ENCODE assay signal across 11 cellular contexts in the genomic region with DNA sequence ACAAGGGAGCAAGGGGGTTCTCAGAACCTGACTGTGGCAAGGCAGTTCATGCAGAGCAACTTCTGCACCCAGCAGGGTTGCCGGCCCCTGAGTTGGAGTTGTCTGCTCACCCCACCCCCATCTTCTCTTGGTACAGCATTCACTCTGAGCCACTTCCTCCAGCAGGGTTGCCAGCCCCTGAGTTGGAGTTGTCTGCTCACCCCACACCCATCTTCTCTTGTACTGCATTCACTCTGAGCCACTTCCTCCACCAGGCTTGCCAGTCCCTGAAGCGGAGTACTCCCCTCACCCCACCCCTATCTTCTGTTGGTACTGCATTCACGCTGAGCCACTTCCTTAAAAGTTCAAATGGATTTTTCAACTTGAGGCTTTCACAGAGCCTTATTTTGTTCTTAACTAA.
DNase-seq lines count a peak whose midpoint lies in the region; ATAC-seq and TF ChIP-seq lines count a peak whose summit lies in the region.
"Had no signal": no experiment of that assay in that cellular context is flagged by ENCODE, and none has a peak within 500 bp of the region (broad histone marks: within the 10 kb centered on the region; RNA-seq: fewer than 3 reads in every experiment).

No MANE protein-coding gene starts in this region.

- no peak overlapping the region for H3K27ac Mint-ChIP-seq in WTC11
- no peak overlapping the region for H3K27ac Mint-ChIP-seq in chondrocyte (ENCODE audit: unreplicated experiment)

- CTCF ChIA-PET in WTC11 (lab: Charles Lee): interaction anchor here (0.6 kb wide), 1 partner anchor 29 kb away, joined by 3 read pairs; no protein-coding TSS in a partner anchor

- H3K36me3 Mint-ChIP-seq in WTC11: no peaks in the 10 kb centered on the region
- no peaks in the 10 kb centered on the region for H3K36me3 Mint-ChIP-seq in chondrocyte (ENCODE audit: low read depth)

- no peak overlapping the region for H3K4me3 Mint-ChIP-seq in WTC11
- H3K4me3 Mint-ChIP-seq in chondrocyte (ENCODE audit: unreplicated experiment): no peak overlapping the region

- POLR2A ChIA-PET in WTC11 (lab: Charles Lee): no interaction called here

- TF ChIP-seq CTCF in WTC11 (IDR thresholded peaks at IDR 0.05) (no peak), chondrocyte (IDR thresholded peaks at IDR 0.05) (no peak)

- H3K27me3 Mint-ChIP-seq in WTC11 (ENCODE audit: low read depth): no peaks in the 10 kb centered on the region
- peaks cover 36% of the 10 kb centered on the region for H3K27me3 Mint-ChIP-seq in chondrocyte (ENCODE audit: low read depth)

- peaks cover 24% of the 10 kb centered on the region for H3K4me1 Mint-ChIP-seq in WTC11
- peaks cover 4% of the 10 kb centered on the region for H3K4me1 Mint-ChIP-seq in chondrocyte (ENCODE audit: low read depth)

- DNase-seq in Ammon's horn (ENCODE audit: low spot score): peak; percentile 81
- peak; percentile 93 for DNase-seq in GDM1 (lab: John Stamatoyannopoulos, UW)
- no peak for DNase-seq in WTC11 (ENCODE audit: low spot score)
- DNase-seq in hippocampal formation (lab: John Stamatoyannopoulos, UW): peak; percentile 5 to 46
- DNase-seq in mesenteric fat pad (ENCODE audit: low spot score): no peak
- DNase-seq in dedifferentiated amniotic fluid mesenchymal stem cell (ENCODE audit: extremely low spot score): no peak
- DNase-seq in chondrocyte (ENCODE audit: low spot score): no peak
- DNase-seq: Calu3, islet precursor cell, NCI-H526 treated with DMSO at 0.1 percent for 48 hours had no signal

- H3K9me3 Mint-ChIP-seq in WTC11 (no peaks in the 10 kb centered on the region), chondrocyte (ENCODE audit: low read depth) (no peaks in the 10 kb centered on the region)

- ATAC-seq in WTC11: peak; percentile 55; the same call in 1 of the 2 replicates
- ATAC-seq in HG03354 (IDR thresholded peaks at IDR 0.05; ENCODE audit: poor library complexity, severe bottlenecking, unreplicated experiment): no peak

TF ChIP-seq in WTC11, 78 proteins besides CTCF, POLR2A, EP300 and RAD21:
- TF ChIP-seq ZNF138 (CRISPR knock-in tag; conservative IDR thresholded peaks at IDR 0.05) (no peak), USF1 (CRISPR knock-in tag; IDR thresholded peaks at IDR 0.05) (no peak), ZNF317 (CRISPR knock-in tag; IDR thresholded peaks at IDR 0.05; ENCODE audit: borderline replicate concordance, low read depth) (no peak), ZNF671 (CRISPR knock-in tag; IDR thresholded peaks at IDR 0.05) (no peak), NFATC4 (CRISPR knock-in tag; IDR thresholded peaks at IDR 0.05) (no peak), JUN (CRISPR knock-in tag; IDR thresholded peaks at IDR 0.05) (no peak), CREM (CRISPR knock-in tag; IDR thresholded peaks at IDR 0.05) (no peak), CDX4 (CRISPR knock-in tag; IDR thresholded peaks at IDR 0.05; ENCODE audit: borderline replicate concordance) (no peak), FOXJ3 (CRISPR knock-in tag; IDR thresholded peaks at IDR 0.05; ENCODE audit: borderline replicate concordance) (no peak), MLX (CRISPR knock-in tag; IDR thresholded peaks at IDR 0.05) (no peak), FOXP1 (CRISPR knock-in tag; IDR thresholded peaks at IDR 0.05; ENCODE audit: borderline replicate concordance) (no peak), ETV6 (CRISPR knock-in tag; IDR thresholded peaks at IDR 0.05) (no peak), NR2C2 (CRISPR knock-in tag; IDR thresholded peaks at IDR 0.05) (no peak), SMAD4 (CRISPR knock-in tag; IDR thresholded peaks at IDR 0.05) (no peak)
- TF ChIP-seq, protein P1, sequence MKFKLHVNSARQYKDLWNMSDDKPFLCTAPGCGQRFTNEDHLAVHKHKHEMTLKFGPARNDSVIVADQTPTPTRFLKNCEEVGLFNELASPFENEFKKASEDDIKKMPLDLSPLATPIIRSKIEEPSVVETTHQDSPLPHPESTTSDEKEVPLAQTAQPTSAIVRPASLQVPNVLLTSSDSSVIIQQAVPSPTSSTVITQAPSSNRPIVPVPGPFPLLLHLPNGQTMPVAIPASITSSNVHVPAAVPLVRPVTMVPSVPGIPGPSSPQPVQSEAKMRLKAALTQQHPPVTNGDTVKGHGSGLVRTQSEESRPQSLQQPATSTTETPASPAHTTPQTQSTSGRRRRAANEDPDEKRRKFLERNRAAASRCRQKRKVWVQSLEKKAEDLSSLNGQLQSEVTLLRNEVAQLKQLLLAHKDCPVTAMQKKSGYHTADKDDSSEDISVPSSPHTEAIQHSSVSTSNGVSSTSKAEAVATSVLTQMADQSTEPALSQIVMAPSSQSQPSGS (CRISPR knock-in tag; IDR thresholded peaks at IDR 0.05; ENCODE audit: borderline replicate concordance, low read depth): no peak
- TF ChIP-seq, protein P2, sequence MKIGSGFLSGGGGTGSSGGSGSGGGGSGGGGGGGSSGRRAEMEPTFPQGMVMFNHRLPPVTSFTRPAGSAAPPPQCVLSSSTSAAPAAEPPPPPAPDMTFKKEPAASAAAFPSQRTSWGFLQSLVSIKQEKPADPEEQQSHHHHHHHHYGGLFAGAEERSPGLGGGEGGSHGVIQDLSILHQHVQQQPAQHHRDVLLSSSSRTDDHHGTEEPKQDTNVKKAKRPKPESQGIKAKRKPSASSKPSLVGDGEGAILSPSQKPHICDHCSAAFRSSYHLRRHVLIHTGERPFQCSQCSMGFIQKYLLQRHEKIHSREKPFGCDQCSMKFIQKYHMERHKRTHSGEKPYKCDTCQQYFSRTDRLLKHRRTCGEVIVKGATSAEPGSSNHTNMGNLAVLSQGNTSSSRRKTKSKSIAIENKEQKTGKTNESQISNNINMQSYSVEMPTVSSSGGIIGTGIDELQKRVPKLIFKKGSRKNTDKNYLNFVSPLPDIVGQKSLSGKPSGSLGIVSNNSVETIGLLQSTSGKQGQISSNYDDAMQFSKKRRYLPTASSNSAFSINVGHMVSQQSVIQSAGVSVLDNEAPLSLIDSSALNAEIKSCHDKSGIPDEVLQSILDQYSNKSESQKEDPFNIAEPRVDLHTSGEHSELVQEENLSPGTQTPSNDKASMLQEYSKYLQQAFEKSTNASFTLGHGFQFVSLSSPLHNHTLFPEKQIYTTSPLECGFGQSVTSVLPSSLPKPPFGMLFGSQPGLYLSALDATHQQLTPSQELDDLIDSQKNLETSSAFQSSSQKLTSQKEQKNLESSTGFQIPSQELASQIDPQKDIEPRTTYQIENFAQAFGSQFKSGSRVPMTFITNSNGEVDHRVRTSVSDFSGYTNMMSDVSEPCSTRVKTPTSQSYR (CRISPR knock-in tag; IDR thresholded peaks at IDR 0.05): no peak
- TF ChIP-seq, protein P3, sequence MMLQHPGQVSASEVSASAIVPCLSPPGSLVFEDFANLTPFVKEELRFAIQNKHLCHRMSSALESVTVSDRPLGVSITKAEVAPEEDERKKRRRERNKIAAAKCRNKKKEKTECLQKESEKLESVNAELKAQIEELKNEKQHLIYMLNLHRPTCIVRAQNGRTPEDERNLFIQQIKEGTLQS (CRISPR knock-in tag; conservative IDR thresholded peaks at IDR 0.05): no peak
- TF ChIP-seq, protein P4, sequence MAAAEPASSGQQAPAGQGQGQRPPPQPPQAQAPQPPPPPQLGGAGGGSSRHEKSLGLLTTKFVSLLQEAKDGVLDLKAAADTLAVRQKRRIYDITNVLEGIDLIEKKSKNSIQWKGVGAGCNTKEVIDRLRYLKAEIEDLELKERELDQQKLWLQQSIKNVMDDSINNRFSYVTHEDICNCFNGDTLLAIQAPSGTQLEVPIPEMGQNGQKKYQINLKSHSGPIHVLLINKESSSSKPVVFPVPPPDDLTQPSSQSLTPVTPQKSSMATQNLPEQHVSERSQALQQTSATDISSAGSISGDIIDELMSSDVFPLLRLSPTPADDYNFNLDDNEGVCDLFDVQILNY (CRISPR knock-in tag; IDR thresholded peaks at IDR 0.05): no peak
- TF ChIP-seq, protein P5, sequence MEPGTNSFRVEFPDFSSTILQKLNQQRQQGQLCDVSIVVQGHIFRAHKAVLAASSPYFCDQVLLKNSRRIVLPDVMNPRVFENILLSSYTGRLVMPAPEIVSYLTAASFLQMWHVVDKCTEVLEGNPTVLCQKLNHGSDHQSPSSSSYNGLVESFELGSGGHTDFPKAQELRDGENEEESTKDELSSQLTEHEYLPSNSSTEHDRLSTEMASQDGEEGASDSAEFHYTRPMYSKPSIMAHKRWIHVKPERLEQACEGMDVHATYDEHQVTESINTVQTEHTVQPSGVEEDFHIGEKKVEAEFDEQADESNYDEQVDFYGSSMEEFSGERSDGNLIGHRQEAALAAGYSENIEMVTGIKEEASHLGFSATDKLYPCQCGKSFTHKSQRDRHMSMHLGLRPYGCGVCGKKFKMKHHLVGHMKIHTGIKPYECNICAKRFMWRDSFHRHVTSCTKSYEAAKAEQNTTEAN (CRISPR knock-in tag; IDR thresholded peaks at IDR 0.05): no peak
TF ChIP-seq in WTC11: peak in this region for 0.

Comparison
In these comparisons a context has a peak if more than half of its experiments do, and no peak if none do; other contexts are left out.
1. DNase-seq: peak in Ammon's horn (single experiment), GDM1 (single experiment) and hippocampal formation (2 of 2); none in WTC11 (single experiment), mesenteric fat pad (single experiment), dedifferentiated amniotic fluid mesenchymal stem cell (single experiment) and chondrocyte (single experiment).